In genomic region chr5:114686345-114686744, GRCh38 we compare ENCODE assay signal across 11 cellular contexts.
"Had no signal": no experiment of that assay in that cellular context is flagged by ENCODE, and none has a peak within 500 bp of the region (broad histone marks: within the 10 kb centered on the region; RNA-seq: fewer than 3 reads in every experiment).

No MANE protein-coding gene starts in this region.

- H3K27ac ChIP-seq: HL-60, KMS-11 had no signal

- DNase-seq: H9, HCEC 1CT, Karpas-422, KBM-7 had no signal

- H3K36me3 Mint-ChIP-seq: IgD-negative memory B cell had no signal

- H3K4me3 ChIP-seq: GM23338 had no signal

- H3K4me3 Mint-ChIP-seq: GM23338, H9, IgD-negative memory B cell had no signal

- FAIRE-seq: H1, H54, HepG2 had no signal

- H3K27me3 Mint-ChIP-seq: IgD-negative memory B cell had no signal

- H3K27ac Mint-ChIP-seq: GM23338, H9, IgD-negative memory B cell had no signal

- H3K4me1 Mint-ChIP-seq: GM23338, H9, IgD-negative memory B cell had no signal

- H3K9me3 Mint-ChIP-seq: H9, IgD-negative memory B cell had no signal
